Comparison of ENCODE assay signal across 1 cellular context in the genomic region with DNA sequence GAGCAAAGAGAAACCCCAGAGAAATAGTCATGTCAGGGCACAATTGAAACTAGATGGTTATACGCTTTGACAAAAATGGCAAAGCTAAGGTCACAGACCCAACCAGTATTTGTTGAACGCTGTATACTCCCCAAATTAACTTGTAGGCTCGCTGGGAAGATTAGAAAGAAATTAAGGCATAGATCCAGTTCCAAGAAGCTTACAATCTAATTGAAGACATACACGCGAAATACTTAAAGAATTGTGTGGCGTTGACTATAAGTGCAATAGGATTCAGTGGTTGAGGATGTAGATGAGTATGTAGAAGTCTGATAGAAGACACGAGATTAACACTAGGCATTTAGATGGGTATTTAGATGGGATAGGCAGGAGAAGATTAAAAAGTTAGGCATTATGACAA.
TF ChIP-seq lines count a peak whose summit lies in the region.

No MANE protein-coding gene starts in this region.

TF ChIP-seq in endothelial cell of umbilical vein, 7 proteins besides CTCF, POLR2A, EP300 and RAD21:
- TF ChIP-seq GATA2 (IDR thresholded peaks at IDR 0.05; ENCODE audit: insufficient read depth, insufficient read length, low read depth, low read length) (no peak), JUN (IDR thresholded peaks at IDR 0.05; ENCODE audit: borderline replicate concordance, insufficient read depth, insufficient read length, low read depth) (no peak), EZH2 (IDR thresholded peaks at IDR 0.05; ENCODE audit: borderline replicate concordance, low read depth, low read length, severe bottlenecking) (no peak), POLR2AphosphoS5 (IDR thresholded peaks at IDR 0.05; ENCODE audit: insufficient read depth, low read depth, low read length) (no peak), FOS (IDR thresholded peaks at IDR 0.05; ENCODE audit: borderline replicate concordance, insufficient read depth, low read length) (no peak), MYC (IDR thresholded peaks at IDR 0.05; ENCODE audit: low read depth, low read length) (no peak)
- TF ChIP-seq, protein P1, sequence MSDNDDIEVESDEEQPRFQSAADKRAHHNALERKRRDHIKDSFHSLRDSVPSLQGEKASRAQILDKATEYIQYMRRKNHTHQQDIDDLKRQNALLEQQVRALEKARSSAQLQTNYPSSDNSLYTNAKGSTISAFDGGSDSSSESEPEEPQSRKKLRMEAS (IDR thresholded peaks at IDR 0.05; ENCODE audit: insufficient read depth, insufficient read length): no peak
TF ChIP-seq in endothelial cell of umbilical vein: peak in this region for 0.
